8 cellular contexts compared by ENCODE assay signal in genomic region chr12:102169922-102170698, GRCh38. TPM values are rescaled to one million over a fixed set of nuclear protein-coding genes. Genes with fewer than 3 reads are reported as not detected.
DNase-seq lines count a peak whose midpoint lies in the region; ATAC-seq and TF ChIP-seq lines count a peak whose summit lies in the region.

No MANE protein-coding gene starts in this region.

- H3K4me1 ChIP-seq in DOHH2 (ENCODE audit: control insufficient read depth, low read length) (no peaks in the 10 kb centered on the region), psoas muscle (no peaks in the 10 kb centered on the region)
- H3K4me1 ChIP-seq in effector memory CD4-positive, alpha-beta T cell (ENCODE audit: control insufficient read depth, insufficient read depth, low read length, poor library complexity, severe bottlenecking), result no peaks in the 10 kb centered on the region

- 97 to 98% (median 97%) methylated on average over 2 of the region's 2 CpGs for WGBS in psoas muscle, 3 donors

- H3K36me3 ChIP-seq in DOHH2 (ENCODE audit: control insufficient read depth, low read length) (peaks cover 64% of the 10 kb centered on the region), psoas muscle (ENCODE audit: insufficient read depth in 1 of 2, low read depth in 1 of 2) (no peaks in the 10 kb centered on the region)
- H3K36me3 ChIP-seq in effector memory CD4-positive, alpha-beta T cell (ENCODE audit: control insufficient read depth, insufficient read depth, low read length), result no peaks in the 10 kb centered on the region

- H3K27me3 ChIP-seq in DOHH2 (ENCODE audit: control insufficient read depth, low read length), result no peaks in the 10 kb centered on the region
- H3K27me3 ChIP-seq in psoas muscle (ENCODE audit: insufficient read depth in 3 of 3, low read length in 2 of 3), result no peaks in the 10 kb centered on the region
- H3K27me3 ChIP-seq in effector memory CD4-positive, alpha-beta T cell (replicated peaks; ENCODE audit: control insufficient read depth, insufficient read depth, low read length, poor library complexity, severe bottlenecking), result no peaks in the 10 kb centered on the region

- H3F3A ChIP-seq in DOHH2 (ENCODE audit: control insufficient read depth, insufficient read depth), result no peaks in the 10 kb centered on the region

- no peaks in the 10 kb centered on the region for H3K9me2 ChIP-seq in DOHH2 (replicated peaks; ENCODE audit: control insufficient read depth, low read length)

- no peaks in the 10 kb centered on the region for H4K20me1 ChIP-seq in DOHH2 (ENCODE audit: control insufficient read depth, insufficient read depth, low read depth, low read length)

- intact Hi-C loops in psoas muscle (cut with DNase I), result loop anchor here (5.0 to 10.0 kb wide), 2 partner anchors 195 to 312 kb away; partner anchors contain the start of gene IGF1 (in 2 of the 2)

- H3K27ac ChIP-seq in DOHH2 (ENCODE audit: low read depth, low read length) (no peak overlapping the region), psoas muscle (no peak overlapping the region)
- no peak overlapping the region for H3K27ac ChIP-seq in effector memory CD4-positive, alpha-beta T cell (ENCODE audit: insufficient read depth, low read length, poor library complexity, severe bottlenecking)

- H3K4me2 ChIP-seq in DOHH2 (ENCODE audit: low read length), result no peak overlapping the region

- peak; percentile 22 for DNase-seq in HCEC 1CT
- DNase-seq in RKO (ENCODE audit: low spot score), result peak; percentile 21
- DNase-seq in fibroblast of peridontal ligament (ENCODE audit: extremely low read depth), result peak; percentile 42
- no peak for DNase-seq in psoas muscle
- no peak for DNase-seq in stimulated activated CD4-positive, alpha-beta T cell treated with anti-CD3 and anti-CD28 coated beads, Interleukin-1b, Interleukin-23, amount 100 ng/mL, for 48 hours
- no peak for DNase-seq in effector memory CD4-positive, alpha-beta T cell

- H3K79me2 ChIP-seq in DOHH2 (ENCODE audit: control insufficient read depth, low read length), result no peaks in the 10 kb centered on the region

- H3K4me3 ChIP-seq in DOHH2 (ENCODE audit: low read length) (no peak overlapping the region), psoas muscle (no peak overlapping the region)
- H3K4me3 ChIP-seq in effector memory CD4-positive, alpha-beta T cell (ENCODE audit: insufficient read depth, low read depth, low read length, poor library complexity, severe bottlenecking), result no peak overlapping the region

- ATAC-seq in psoas muscle (peak in 3 of 4 donors; percentile 68 to 76 (median 69)), GM21447 (IDR thresholded peaks at IDR 0.05; ENCODE audit: unreplicated experiment) (no peak)

- TF ChIP-seq CTCF in DOHH2 (IDR thresholded peaks at IDR 0.05; ENCODE audit: low read depth, low read length, poor library complexity, severe bottlenecking) (peak; percentile 65), psoas muscle (IDR thresholded peaks at IDR 0.05) (peak; percentile 85)

- H3K9me3 ChIP-seq in DOHH2 (ENCODE audit: control insufficient read depth, insufficient read depth, low read length) (no peaks in the 10 kb centered on the region), psoas muscle (no peaks in the 10 kb centered on the region)
- no peaks in the 10 kb centered on the region for H3K9me3 ChIP-seq in effector memory CD4-positive, alpha-beta T cell (ENCODE audit: control insufficient read depth, low read length)

RNA-seq across cellular contexts. Expression of gene PMCH, which starts 27.5 kb away (rescaled TPM):
- total RNA-seq in psoas muscle, result not detected
- not detected for polyA plus RNA-seq in psoas muscle

RNA-seq across cellular contexts. Expression of gene PARPBP, which starts 50.1 kb away (rescaled TPM):
- under 1 TPM; 0.60 to 0.76 (median 0.70) TPM for total RNA-seq in psoas muscle
- polyA plus RNA-seq in psoas muscle, result 1 to 10 TPM in 1 of 3 donors, under 1 TPM in 2; 0.23 to 2.4 (median 0.89) TPM

RNA-seq across cellular contexts. Expression of gene NUP37, which starts 50.2 kb away (rescaled TPM):
- total RNA-seq in psoas muscle, result 10 to 100 TPM; 12.5 to 20.7 (median 17.4) TPM
- polyA plus RNA-seq in psoas muscle, result 10 to 100 TPM; 18.2 to 30.6 (median 23.3) TPM

Comparison
In these comparisons a context has a peak if more than half of its experiments do, and no peak if none do; other contexts are left out.
1. DNase-seq: peak in HCEC 1CT (single experiment), RKO (single experiment) and fibroblast of peridontal ligament (single experiment); none in psoas muscle (0 of 2), stimulated activated CD4-positive, alpha-beta T cell treated with anti-CD3 and anti-CD28 coated beads, Interleukin-1b, Interleukin-23, amount 100 ng/mL, for 48 hours (single experiment) and effector memory CD4-positive, alpha-beta T cell (0 of 3).